Comparison of ENCODE assay signal across 8 cellular contexts in the genomic region with DNA sequence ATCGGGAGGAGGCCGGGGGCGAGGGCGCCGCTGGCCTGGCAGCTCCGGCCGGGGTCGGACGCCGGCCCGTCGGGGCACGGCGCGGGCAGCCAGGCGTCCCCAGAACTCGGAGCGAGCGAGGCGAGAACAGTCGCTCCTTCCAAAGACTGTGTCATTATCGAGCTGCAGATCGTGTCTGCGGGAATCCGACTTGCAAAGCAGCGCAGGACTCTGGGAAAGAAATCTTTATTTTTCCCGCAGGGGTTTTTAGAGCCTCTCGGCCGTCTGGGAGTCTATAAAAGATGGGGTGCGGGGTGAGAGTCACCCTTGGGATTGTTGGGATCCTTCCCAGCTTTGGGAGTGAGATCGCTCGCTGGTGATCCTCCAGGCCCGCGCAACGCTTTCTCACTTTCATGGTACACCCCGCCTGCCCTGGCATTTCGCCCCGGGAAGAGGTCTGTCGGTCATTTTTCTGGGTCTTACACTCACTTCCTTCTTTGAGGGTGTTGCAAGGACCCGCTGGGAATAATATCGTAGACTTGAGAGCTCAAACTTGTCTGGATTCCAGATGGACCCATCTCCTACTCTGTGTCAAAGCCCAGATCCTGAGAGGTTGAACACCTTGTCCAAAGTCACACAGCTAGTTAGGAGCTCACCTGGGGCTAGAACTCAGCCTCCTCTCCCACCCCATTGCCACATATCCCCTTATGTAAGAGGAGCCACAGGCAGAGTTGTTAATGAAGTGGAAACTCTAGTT. TPM values are rescaled to one million over a fixed set of nuclear protein-coding genes. Genes with fewer than 3 reads are reported as not detected.
DNase-seq lines count a peak whose midpoint lies in the region; ATAC-seq and TF ChIP-seq lines count a peak whose summit lies in the region.

No MANE protein-coding gene starts in this region.

- TF ChIP-seq CTCF in HFF-Myc (IDR thresholded peaks at IDR 0.05; ENCODE audit: low read depth, low read length, missing control alignments), result no peak

- H3K4me3 Mint-ChIP-seq in activated CD4-positive, alpha-beta memory T cell treated with anti-CD3 and anti-CD28 coated beads for 36 hours, result peak overlapping the region; percentile 44

- H3K4me1 Mint-ChIP-seq in activated CD4-positive, alpha-beta memory T cell treated with anti-CD3 and anti-CD28 coated beads for 36 hours (ENCODE audit: low read depth), result peaks cover 24% of the 10 kb centered on the region

- H2AFZ ChIP-seq in neuron (ENCODE audit: low read depth, low read length), result peak overlapping the region; percentile 75

- ATAC-seq in GM21360 (IDR thresholded peaks at IDR 0.05; ENCODE audit: unreplicated experiment) (no peak), GM18511 (IDR thresholded peaks at IDR 0.05; ENCODE audit: unreplicated experiment) (no peak)

- H3K9me3 ChIP-seq in neuron (ENCODE audit: low read length), result no peaks in the 10 kb centered on the region

- DNase-seq in AG08395 (ENCODE audit: low spot score) (peak; percentile 56), HFF-Myc (ENCODE audit: extremely low read depth, low read depth) (no peak), foreskin melanocyte (peak; percentile 22), NCI-H526 treated with DMSO at 0.1 percent for 48 hours (lab: John Stamatoyannopoulos, UW) (no peak)
- DNase-seq in activated CD4-positive, alpha-beta memory T cell treated with anti-CD3 and anti-CD28 coated beads for 36 hours, result no peak

- H3K9me3 Mint-ChIP-seq in activated CD4-positive, alpha-beta memory T cell treated with anti-CD3 and anti-CD28 coated beads for 36 hours, result no peaks in the 10 kb centered on the region

- H3K36me3 Mint-ChIP-seq in activated CD4-positive, alpha-beta memory T cell treated with anti-CD3 and anti-CD28 coated beads for 36 hours, result peaks cover 2% of the 10 kb centered on the region

- peaks cover 21% of the 10 kb centered on the region for H3K4me1 ChIP-seq in neuron (ENCODE audit: insufficient read depth, low read length)

- peaks cover 4% of the 10 kb centered on the region for H3K27me3 ChIP-seq in neuron (ENCODE audit: insufficient read depth, low read length)

- POLR2A ChIA-PET in activated CD4-positive, alpha-beta memory T cell treated with anti-CD3 and anti-CD28 coated beads for 36 hours (lab: Charles Lee), result interaction anchor here (0.6 to 1.8 kb wide), 2 partner anchors 55 to 142 kb away, joined by 3 to 9 read pairs; no protein-coding TSS in a partner anchor

- no peaks in the 10 kb centered on the region for H3K36me3 ChIP-seq in neuron (ENCODE audit: insufficient read depth, low read length)

- CTCF ChIA-PET in activated CD4-positive, alpha-beta memory T cell treated with anti-CD3 and anti-CD28 coated beads for 36 hours (lab: Charles Lee), result interaction anchor here (0.7 to 2.8 kb wide), 7 partner anchors 18 to 66 kb away, joined by 3 to 18 read pairs (median 3); no protein-coding TSS in a partner anchor

- H3K27me3 Mint-ChIP-seq in activated CD4-positive, alpha-beta memory T cell treated with anti-CD3 and anti-CD28 coated beads for 36 hours, result peaks cover 23% of the 10 kb centered on the region

- intact Hi-C loops in activated CD4-positive, alpha-beta memory T cell treated with anti-CD3 and anti-CD28 coated beads for 36 hours (cut with micrococcal nuclease), result loop anchor here (2.0 to 5.0 kb wide), 3 partner anchors 37 to 53 kb away; no protein-coding TSS in a partner anchor

- H3K4me3 ChIP-seq in HFF-Myc (replicated peaks; ENCODE audit: low read depth, low read length), result peak overlapping the region; percentile 95
- peak overlapping the region; percentile 81 for H3K4me3 ChIP-seq in neuron (ENCODE audit: low read length)

- no peak overlapping the region for H3K27ac Mint-ChIP-seq in activated CD4-positive, alpha-beta memory T cell treated with anti-CD3 and anti-CD28 coated beads for 36 hours

RNA-seq across cellular contexts. Expression of gene UBTD1, which starts 1.0 kb away (rescaled TPM):
- 1 to 10 TPM; 1.6 to 2.6 TPM for total RNA-seq in activated CD4-positive, alpha-beta memory T cell treated with anti-CD3 and anti-CD28 coated beads for 36 hours

RNA-seq across cellular contexts. Expression of gene MMS19, which starts 1.5 kb away (rescaled TPM):
- 10 to 100 TPM; 84.7 to 86.8 TPM for total RNA-seq in activated CD4-positive, alpha-beta memory T cell treated with anti-CD3 and anti-CD28 coated beads for 36 hours

RNA-seq across cellular contexts. Expression of gene ZDHHC16, which starts 53.8 kb away (rescaled TPM):
- total RNA-seq in activated CD4-positive, alpha-beta memory T cell treated with anti-CD3 and anti-CD28 coated beads for 36 hours, result 10 to 100 TPM; 42.5 to 43.6 TPM

RNA-seq across cellular contexts. Expression of gene EXOSC1, which starts 53.9 kb away (rescaled TPM):
- 10 to 100 TPM; 69.0 to 75.1 TPM for total RNA-seq in activated CD4-positive, alpha-beta memory T cell treated with anti-CD3 and anti-CD28 coated beads for 36 hours

Comparison
In these comparisons a context has a peak if more than half of its experiments do, and no peak if none do; other contexts are left out.
1. DNase-seq: peak in AG08395 (single experiment) and foreskin melanocyte (single experiment); none in HFF-Myc (single experiment), activated CD4-positive, alpha-beta memory T cell treated with anti-CD3 and anti-CD28 coated beads for 36 hours (single experiment) and NCI-H526 treated with DMSO at 0.1 percent for 48 hours (single experiment).